Comparison of ENCODE assay signal across 14 cellular contexts in the genomic region with DNA sequence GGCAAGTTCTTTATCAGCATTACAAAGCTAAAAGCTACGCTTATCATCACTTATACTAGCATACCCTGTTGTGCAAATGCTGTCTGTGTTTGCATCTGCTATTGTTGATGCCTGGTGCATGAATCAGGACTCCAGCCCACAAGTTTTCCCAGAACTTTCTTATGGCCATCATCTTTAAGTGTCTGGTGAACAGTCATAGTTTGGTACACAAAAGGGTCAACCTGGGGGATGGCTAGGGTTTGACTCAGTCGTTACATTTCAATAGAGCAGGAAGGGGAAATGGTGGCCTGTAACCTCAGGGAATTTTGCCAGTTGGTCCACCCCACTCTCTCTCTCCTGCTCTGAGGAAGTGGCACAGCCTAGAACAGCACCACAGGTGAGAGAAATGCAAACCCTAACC. TPM values are rescaled to one million over a fixed set of nuclear protein-coding genes. Genes with fewer than 3 reads are reported as not detected.
DNase-seq lines count a peak whose midpoint lies in the region; ATAC-seq and TF ChIP-seq lines count a peak whose summit lies in the region.
"Had no signal": no experiment of that assay in that cellular context is flagged by ENCODE, and none has a peak within 500 bp of the region (broad histone marks: within the 10 kb centered on the region; RNA-seq: fewer than 3 reads in every experiment).

No MANE protein-coding gene starts in this region.

- peaks cover 4% of the 10 kb centered on the region for H3K9me3 Mint-ChIP-seq in stimulated activated naive CD8-positive, alpha-beta T cell treated with anti-CD3 and anti-CD28 coated beads, Interleukin-15, Interleukin-2, amounts not matched to agents 100 ng/mL and 50 ng/mL, for 24 hours
- H3K9me3 Mint-ChIP-seq in stimulated activated naive CD8-positive, alpha-beta T cell treated with anti-CD3 and anti-CD28 coated beads, Interleukin-15, amount 100 ng/mL, for 72 hours: peaks cover 0 to 9% of the 10 kb centered on the region in 2 donors
- peaks cover 8% of the 10 kb centered on the region for H3K9me3 Mint-ChIP-seq in WTC11

- H3K4me3 Mint-ChIP-seq in stimulated activated naive CD8-positive, alpha-beta T cell treated with anti-CD3 and anti-CD28 coated beads, Interleukin-15, Interleukin-2, amounts not matched to agents 100 ng/mL and 50 ng/mL, for 24 hours: peak overlapping the region; percentile 15
- no peak overlapping the region for H3K4me3 Mint-ChIP-seq in stimulated activated naive CD8-positive, alpha-beta T cell treated with anti-CD3 and anti-CD28 coated beads, Interleukin-15, amount 100 ng/mL, for 72 hours
- H3K4me3 Mint-ChIP-seq in WTC11: no peak overlapping the region
- H3K4me3 Mint-ChIP-seq: activated naive CD4-positive, alpha-beta T cell treated with anti-CD3 and anti-CD28 coated beads, Interleukin-2, amount 10 ng/mL, durations not matched to agents 7 days and 5 days; neural crest cell had no signal

- CTCF ChIA-PET in WTC11 (lab: Charles Lee): interaction anchor here (1.6 kb wide), 1 partner anchor 36 kb away, joined by 4 read pairs; no protein-coding TSS in a partner anchor

- no peaks in the 10 kb centered on the region for H3K27me3 Mint-ChIP-seq in stimulated activated naive CD8-positive, alpha-beta T cell treated with anti-CD3 and anti-CD28 coated beads, Interleukin-15, Interleukin-2, amounts not matched to agents 100 ng/mL and 50 ng/mL, for 24 hours
- H3K27me3 Mint-ChIP-seq in stimulated activated naive CD8-positive, alpha-beta T cell treated with anti-CD3 and anti-CD28 coated beads, Interleukin-15, amount 100 ng/mL, for 72 hours: no peaks in the 10 kb centered on the region
- H3K27me3 Mint-ChIP-seq in WTC11 (ENCODE audit: low read depth): peaks cover 54% of the 10 kb centered on the region
- H3K27me3 Mint-ChIP-seq: activated naive CD4-positive, alpha-beta T cell treated with anti-CD3 and anti-CD28 coated beads, Interleukin-2, amount 10 ng/mL, durations not matched to agents 7 days and 5 days had no signal

- no peak for DNase-seq in stimulated activated naive CD8-positive, alpha-beta T cell treated with anti-CD3 and anti-CD28 coated beads, Interleukin-15, amount 100 ng/mL, for 72 hours
- no peak for DNase-seq in WTC11 (ENCODE audit: low spot score)
- DNase-seq in glomerular endothelial cell (ENCODE audit: extremely low read depth, low read depth, low spot score): peak; percentile 62
- no peak for DNase-seq in DMS 273 treated with DMSO at 0.1 percent for 48 hours (lab: John Stamatoyannopoulos, UW)
- no peak for DNase-seq in OCI-M1 (lab: John Stamatoyannopoulos, UW)
- DNase-seq: activated CD4-positive, CD25-positive, alpha-beta regulatory T cell treated with anti-CD3 and anti-CD28 coated beads, Interleukin-2, amount 50 U/mL, for 72 hours; activated naive CD4-positive, alpha-beta T cell treated with anti-CD3 and anti-CD28 coated beads, Interleukin-2, amount 10 ng/mL, durations not matched to agents 7 days and 5 days; effector CD4-positive, alpha-beta T cell; NCI-H2081 treated with DMSO at 0.1 percent for 48 hours had no signal

- H3K27ac Mint-ChIP-seq in stimulated activated naive CD8-positive, alpha-beta T cell treated with anti-CD3 and anti-CD28 coated beads, Interleukin-15, Interleukin-2, amounts not matched to agents 100 ng/mL and 50 ng/mL, for 24 hours: peak overlapping the region; percentile 5
- H3K27ac Mint-ChIP-seq in stimulated activated naive CD8-positive, alpha-beta T cell treated with anti-CD3 and anti-CD28 coated beads, Interleukin-15, amount 100 ng/mL, for 72 hours: no peak overlapping the region
- no peak overlapping the region for H3K27ac Mint-ChIP-seq in WTC11
- H3K27ac Mint-ChIP-seq: activated naive CD4-positive, alpha-beta T cell treated with anti-CD3 and anti-CD28 coated beads, Interleukin-2, amount 10 ng/mL, durations not matched to agents 7 days and 5 days had no signal

- no peak for TF ChIP-seq CTCF in WTC11 (IDR thresholded peaks at IDR 0.05)

- H3K36me3 Mint-ChIP-seq in stimulated activated naive CD8-positive, alpha-beta T cell treated with anti-CD3 and anti-CD28 coated beads, Interleukin-15, Interleukin-2, amounts not matched to agents 100 ng/mL and 50 ng/mL, for 24 hours (ENCODE audit: low read depth): peaks cover 13% of the 10 kb centered on the region
- no peaks in the 10 kb centered on the region for H3K36me3 Mint-ChIP-seq in WTC11

- ATAC-seq in stimulated activated naive CD8-positive, alpha-beta T cell treated with anti-CD3 and anti-CD28 coated beads, Interleukin-15, amount 100 ng/mL, for 72 hours: no peak
- ATAC-seq in WTC11 (peak; percentile 43), GM19351 (IDR thresholded peaks at IDR 0.05; ENCODE audit: unreplicated experiment) (no peak), GM19035 (IDR thresholded peaks at IDR 0.05; ENCODE audit: unreplicated experiment) (no peak)
- ATAC-seq: Right ventricle myocardium inferior had no signal

- POLR2A ChIA-PET in WTC11 (lab: Charles Lee): no interaction called here

- H3K4me1 Mint-ChIP-seq in stimulated activated naive CD8-positive, alpha-beta T cell treated with anti-CD3 and anti-CD28 coated beads, Interleukin-15, Interleukin-2, amounts not matched to agents 100 ng/mL and 50 ng/mL, for 24 hours (ENCODE audit: low read depth): peaks cover 61% of the 10 kb centered on the region
- peaks cover 66% of the 10 kb centered on the region for H3K4me1 Mint-ChIP-seq in stimulated activated naive CD8-positive, alpha-beta T cell treated with anti-CD3 and anti-CD28 coated beads, Interleukin-15, amount 100 ng/mL, for 72 hours
- peaks cover 17% of the 10 kb centered on the region for H3K4me1 Mint-ChIP-seq in WTC11

TF ChIP-seq in WTC11, 78 proteins besides CTCF, POLR2A, EP300 and RAD21:
- TF ChIP-seq IRF2 (CRISPR knock-in tag; IDR thresholded peaks at IDR 0.05; ENCODE audit: borderline replicate concordance, low read depth) (no peak), ZNF396 (CRISPR knock-in tag; IDR thresholded peaks at IDR 0.05; ENCODE audit: borderline replicate concordance) (no peak), ZNF423 (CRISPR knock-in tag; IDR thresholded peaks at IDR 0.05) (no peak), SOX15 (CRISPR knock-in tag; IDR thresholded peaks at IDR 0.05) (no peak), FOXJ3 (CRISPR knock-in tag; IDR thresholded peaks at IDR 0.05; ENCODE audit: borderline replicate concordance) (no peak)
- TF ChIP-seq, protein P1, sequence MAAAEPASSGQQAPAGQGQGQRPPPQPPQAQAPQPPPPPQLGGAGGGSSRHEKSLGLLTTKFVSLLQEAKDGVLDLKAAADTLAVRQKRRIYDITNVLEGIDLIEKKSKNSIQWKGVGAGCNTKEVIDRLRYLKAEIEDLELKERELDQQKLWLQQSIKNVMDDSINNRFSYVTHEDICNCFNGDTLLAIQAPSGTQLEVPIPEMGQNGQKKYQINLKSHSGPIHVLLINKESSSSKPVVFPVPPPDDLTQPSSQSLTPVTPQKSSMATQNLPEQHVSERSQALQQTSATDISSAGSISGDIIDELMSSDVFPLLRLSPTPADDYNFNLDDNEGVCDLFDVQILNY (CRISPR knock-in tag; IDR thresholded peaks at IDR 0.05): no peak
- TF ChIP-seq, protein P2, sequence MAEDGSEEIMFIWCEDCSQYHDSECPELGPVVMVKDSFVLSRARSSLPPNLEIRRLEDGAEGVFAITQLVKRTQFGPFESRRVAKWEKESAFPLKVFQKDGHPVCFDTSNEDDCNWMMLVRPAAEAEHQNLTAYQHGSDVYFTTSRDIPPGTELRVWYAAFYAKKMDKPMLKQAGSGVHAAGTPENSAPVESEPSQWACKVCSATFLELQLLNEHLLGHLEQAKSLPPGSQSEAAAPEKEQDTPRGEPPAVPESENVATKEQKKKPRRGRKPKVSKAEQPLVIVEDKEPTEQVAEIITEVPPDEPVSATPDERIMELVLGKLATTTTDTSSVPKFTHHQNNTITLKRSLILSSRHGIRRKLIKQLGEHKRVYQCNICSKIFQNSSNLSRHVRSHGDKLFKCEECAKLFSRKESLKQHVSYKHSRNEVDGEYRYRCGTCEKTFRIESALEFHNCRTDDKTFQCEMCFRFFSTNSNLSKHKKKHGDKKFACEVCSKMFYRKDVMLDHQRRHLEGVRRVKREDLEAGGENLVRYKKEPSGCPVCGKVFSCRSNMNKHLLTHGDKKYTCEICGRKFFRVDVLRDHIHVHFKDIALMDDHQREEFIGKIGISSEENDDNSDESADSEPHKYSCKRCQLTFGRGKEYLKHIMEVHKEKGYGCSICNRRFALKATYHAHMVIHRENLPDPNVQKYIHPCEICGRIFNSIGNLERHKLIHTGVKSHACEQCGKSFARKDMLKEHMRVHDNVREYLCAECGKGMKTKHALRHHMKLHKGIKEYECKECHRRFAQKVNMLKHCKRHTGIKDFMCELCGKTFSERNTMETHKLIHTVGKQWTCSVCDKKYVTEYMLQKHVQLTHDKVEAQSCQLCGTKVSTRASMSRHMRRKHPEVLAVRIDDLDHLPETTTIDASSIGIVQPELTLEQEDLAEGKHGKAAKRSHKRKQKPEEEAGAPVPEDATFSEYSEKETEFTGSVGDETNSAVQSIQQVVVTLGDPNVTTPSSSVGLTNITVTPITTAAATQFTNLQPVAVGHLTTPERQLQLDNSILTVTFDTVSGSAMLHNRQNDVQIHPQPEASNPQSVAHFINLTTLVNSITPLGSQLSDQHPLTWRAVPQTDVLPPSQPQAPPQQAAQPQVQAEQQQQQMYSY (CRISPR knock-in tag; IDR thresholded peaks at IDR 0.05): no peak

RNA-seq across cellular contexts. Expression of a gene that starts 35.4 kb away (rescaled TPM):
- total RNA-seq in WTC11 (2021) (0.26 to 0.85 TPM (median 0.41 TPM) in 3 replicates), glomerular endothelial cell (0.05 and 0.88 TPM in 2 replicates)
- total RNA-seq: neural crest cell had no signal

RNA-seq across cellular contexts. Expression of a gene that starts 46.1 kb away (rescaled TPM):
- total RNA-seq in WTC11 (2021): 0.17 TPM in 1 of 3 replicates, not detected in the others
- total RNA-seq in glomerular endothelial cell: 15.4 and 27.7 TPM in 2 replicates
- total RNA-seq: neural crest cell had no signal

RNA-seq across cellular contexts. Expression of a gene that starts 57.9 kb away (rescaled TPM):
- total RNA-seq in WTC11 (2021): 0.05 TPM in 1 of 3 replicates, not detected in the others
- total RNA-seq in glomerular endothelial cell: 5.7 and 52.6 TPM in 2 replicates
- total RNA-seq: neural crest cell had no signal

Comparison
In these comparisons a context has a peak if more than half of its experiments do, and no peak if none do; other contexts are left out.
1. RNA of a gene that starts 46.1 kb away (total RNA-seq): 15.4 to 27.7 TPM in glomerular endothelial cell; 0.17 TPM in WTC11; every median in the first group is over 10 times any median in the second.